In genomic region chr4:33111106-33111505, GRCh38 we compare ENCODE assay signal across 32 cellular contexts.
"Had no signal": no experiment of that assay in that cellular context is flagged by ENCODE, and none has a peak within 500 bp of the region (broad histone marks: within the 10 kb centered on the region; RNA-seq: fewer than 3 reads in every experiment).

No MANE protein-coding gene starts in this region.

- H3K27me3 ChIP-seq: body of pancreas, cardiac muscle cell, neutrophil, suprapubic skin, tibial artery, upper lobe of right lung had no signal

- H3K27ac Mint-ChIP-seq: activated CD4-positive, alpha-beta memory T cell treated with anti-CD3 and anti-CD28 coated beads, Interleukin-2, amount 10 ng/mL, durations not matched to agents 7 days and 5 days; activated naive CD4-positive, alpha-beta T cell treated with anti-CD3 and anti-CD28 coated beads, Interleukin-2, amount 50 U/mL, for 24 hours; activated naive CD8-positive, alpha-beta T cell treated with anti-CD3 and anti-CD28 coated beads, Interleukin-2, amount 50 U/mL, for 24 hours; activated T-helper 17 cell treated with anti-CD3 and anti-CD28 coated beads, Interleukin-2, amount 50 U/mL, for 72 hours; effector memory CD8-positive, alpha-beta T cell; naive B cell; nephron progenitor cell; T-helper 17 cell had no signal

- ATAC-seq: activated CD4-positive, CD25-positive, alpha-beta regulatory T cell treated with anti-CD3 and anti-CD28 coated beads, Interleukin-2, amount 50 U/mL, for 24 hours; activated naive CD8-positive, alpha-beta T cell treated with anti-CD3 and anti-CD28 coated beads, Interleukin-2, amount 50 U/mL, for 24 hours; activated T-cell treated with anti-CD3 and anti-CD28 coated beads, Interleukin-2, amount 50 U/mL, for 4 hours; activated T-helper 17 cell treated with anti-CD3 and anti-CD28 coated beads, Interleukin-2, amount 50 U/mL, for 72 hours; body of pancreas; effector memory CD8-positive, alpha-beta T cell; sciatic nerve; T-helper 17 cell; upper lobe of right lung had no signal

- H3K9me3 ChIP-seq: body of pancreas, neutrophil, suprapubic skin, tibial artery, upper lobe of right lung had no signal

- H3K9me3 Mint-ChIP-seq: nephron progenitor cell had no signal

- H3K4me3 ChIP-seq: body of pancreas, cardiac muscle cell, coronary artery, left ventricle myocardium inferior, lung, smooth muscle cell, suprapubic skin, tibial artery, upper lobe of right lung had no signal

- H3K4me3 Mint-ChIP-seq: activated CD4-positive, alpha-beta memory T cell treated with anti-CD3 and anti-CD28 coated beads, Interleukin-2, amount 10 ng/mL, durations not matched to agents 7 days and 5 days; activated naive CD4-positive, alpha-beta T cell treated with anti-CD3 and anti-CD28 coated beads, Interleukin-2, amount 50 U/mL, for 24 hours; activated naive CD8-positive, alpha-beta T cell treated with anti-CD3 and anti-CD28 coated beads, Interleukin-2, amount 50 U/mL, for 24 hours; activated T-cell treated with anti-CD3 and anti-CD28 coated beads, Interleukin-2, amount 50 U/mL, for 4 hours; activated T-helper 17 cell treated with anti-CD3 and anti-CD28 coated beads, Interleukin-2, amount 50 U/mL, for 72 hours; effector memory CD8-positive, alpha-beta T cell; naive B cell; nephron progenitor cell; T-helper 17 cell had no signal

- H3K4me1 Mint-ChIP-seq: activated CD4-positive, alpha-beta memory T cell treated with anti-CD3 and anti-CD28 coated beads, Interleukin-2, amount 10 ng/mL, durations not matched to agents 7 days and 5 days; activated naive CD4-positive, alpha-beta T cell treated with anti-CD3 and anti-CD28 coated beads, Interleukin-2, amount 50 U/mL, for 24 hours; activated naive CD8-positive, alpha-beta T cell treated with anti-CD3 and anti-CD28 coated beads, Interleukin-2, amount 50 U/mL, for 24 hours; activated T-helper 17 cell treated with anti-CD3 and anti-CD28 coated beads, Interleukin-2, amount 50 U/mL, for 72 hours; naive B cell; nephron progenitor cell; T-helper 17 cell had no signal

- DNase-seq: activated CD4-positive, alpha-beta memory T cell treated with anti-CD3 and anti-CD28 coated beads, Interleukin-2, amount 10 ng/mL, durations not matched to agents 7 days and 5 days; activated CD4-positive, alpha-beta T cell treated with anti-CD3 and anti-CD28 coated beads for 48 hours; activated gamma-delta T cell treated with Interleukin-2 at 50 U/mL for 16 hours; activated naive CD8-positive, alpha-beta T cell treated with anti-CD3 and anti-CD28 coated beads, Interleukin-2, amount 50 U/mL, for 24 hours; activated T-cell treated with anti-CD3 and anti-CD28 coated beads, Interleukin-2, amount 50 U/mL, for 4 hours; aorta; body of pancreas; cerebellar nuclear complex; effector memory CD8-positive, alpha-beta T cell; islet precursor cell; left ventricle myocardium inferior; naive B cell; nephron progenitor cell; stimulated activated CD4-positive, alpha-beta T cell treated with anti-CD3 and anti-CD28 coated beads, Interleukin-1b, Interleukin-23, amount 100 ng/mL, for 48 hours; stimulated activated CD4-positive, alpha-beta T cell treated with anti-CD3 and anti-CD28 coated beads, Interleukin-4, amount 100 ng/mL, for 4 hours; stimulated activated CD8-positive, alpha-beta memory T cell treated with anti-CD3 and anti-CD28 coated beads, Interleukin-4, amount 100 ng/mL, for 48 hours; stimulated activated naive CD4-positive, alpha-beta T cell; T-helper 17 cell; T1000; tibial artery; upper lobe of right lung; WERI-Rb-1 had no signal

- H3K27ac ChIP-seq: body of pancreas, cardiac muscle cell, coronary artery, left ventricle myocardium inferior, neutrophil, suprapubic skin, tibial artery, upper lobe of right lung, WERI-Rb-1 had no signal

- H3K4me1 ChIP-seq: body of pancreas, left ventricle myocardium inferior, suprapubic skin, tibial artery, upper lobe of right lung had no signal

- H3K36me3 ChIP-seq: cardiac muscle cell, left ventricle myocardium inferior, neutrophil, suprapubic skin, tibial artery, upper lobe of right lung, WERI-Rb-1 had no signal

- H3K36me3 Mint-ChIP-seq: activated naive CD4-positive, alpha-beta T cell treated with anti-CD3 and anti-CD28 coated beads, Interleukin-2, amount 50 U/mL, for 24 hours; naive B cell had no signal

- H3K27me3 Mint-ChIP-seq: activated CD4-positive, alpha-beta memory T cell treated with anti-CD3 and anti-CD28 coated beads, Interleukin-2, amount 10 ng/mL, durations not matched to agents 7 days and 5 days; activated naive CD4-positive, alpha-beta T cell treated with anti-CD3 and anti-CD28 coated beads, Interleukin-2, amount 50 U/mL, for 24 hours; activated naive CD8-positive, alpha-beta T cell treated with anti-CD3 and anti-CD28 coated beads, Interleukin-2, amount 50 U/mL, for 24 hours; activated T-helper 17 cell treated with anti-CD3 and anti-CD28 coated beads, Interleukin-2, amount 50 U/mL, for 72 hours; effector memory CD8-positive, alpha-beta T cell; naive B cell; T-helper 17 cell had no signal
